In genomic region chr3:128503164-128503651, GRCh38 we compare ENCODE assay signal across 13 cellular contexts. TPM values are rescaled to one million over a fixed set of nuclear protein-coding genes. Genes with fewer than 3 reads are reported as not detected.
DNase-seq lines count a peak whose midpoint lies in the region; ATAC-seq and TF ChIP-seq lines count a peak whose summit lies in the region.
"Had no signal": no experiment of that assay in that cellular context is flagged by ENCODE, and none has a peak within 500 bp of the region (broad histone marks: within the 10 kb centered on the region; RNA-seq: fewer than 3 reads in every experiment).

No MANE protein-coding gene starts in this region.

- H3K4me1 ChIP-seq in DND-41 (ENCODE audit: insufficient read depth, low read length) (0 out of 2 replicates have a peak, but pooled peaks cover under 1% of the 10 kb centered on the region), lung (ENCODE audit: control insufficient read depth in 2 of 2, insufficient read depth in 2 of 2, low read length in 2 of 2) (peaks cover 0 to 3% of the 10 kb centered on the region in 2 donors)

- H4K20me1 ChIP-seq in DND-41 (ENCODE audit: insufficient read depth, low read length), result no peaks in the 10 kb centered on the region

- H3K4me3 ChIP-seq in DND-41 (ENCODE audit: low read depth in 1 of 2, low read length in 2 of 2), result no peak overlapping the region
- H3K4me3 ChIP-seq in cardiac fibroblast (replicated peaks in 1 of 2; ENCODE audit: low read depth in 2 of 2, low read length in 2 of 2), result no peak overlapping the region
- H3K4me3 ChIP-seq in lung, result no peak overlapping the region

- H2AFZ ChIP-seq in DND-41 (ENCODE audit: low read depth, low read length), result no peak overlapping the region

- peaks cover 6% of the 10 kb centered on the region for H3K27me3 ChIP-seq in DND-41 (ENCODE audit: insufficient read depth, low read length, poor library complexity)
- no peaks in the 10 kb centered on the region for H3K27me3 ChIP-seq in lung (ENCODE audit: control insufficient read depth, insufficient read depth)

- DNase-seq in DND-41 (no peak), KBM-7 (peak; percentile 12), cardiac fibroblast (ENCODE audit: low read depth in 2 of 2) (no peak), lung (ENCODE audit: low spot score) (peak; percentile 27), AG20443 (ENCODE audit: low spot score) (no peak)
- DNase-seq in stimulated activated CD4-positive, alpha-beta T cell treated with anti-CD3 and anti-CD28 coated beads, Interleukin-2, amount 100 ng/mL, for 48 hours, result no peak
- DNase-seq: GOT3; NCI-H1105 treated with DMSO at 0.1 percent for 48 hours; SIG-M5; stimulated activated naive CD4-positive, alpha-beta T cell had no signal

- H3K9ac ChIP-seq in DND-41 (ENCODE audit: low read depth, low read length), result no peak overlapping the region

- H3K36me3 ChIP-seq in DND-41 (ENCODE audit: insufficient read depth, low read length), result no peaks in the 10 kb centered on the region
- no peaks in the 10 kb centered on the region for H3K36me3 ChIP-seq in lung (ENCODE audit: control insufficient read depth in 2 of 2, insufficient read depth in 2 of 2, low read length in 2 of 2)

- TF ChIP-seq CTCF in DND-41 (IDR thresholded peaks at IDR 0.05; ENCODE audit: borderline replicate concordance, extremely low read depth, low read length, poor library complexity, severe bottlenecking) (peak; percentile 35), cardiac fibroblast (IDR thresholded peaks at IDR 0.05; ENCODE audit: low read depth, low read length) (peak; percentile 14), lung (IDR thresholded peaks at IDR 0.05; ENCODE audit: control extremely low read depth, extremely low read depth) (no peak)

- no peaks in the 10 kb centered on the region for H3K9me3 ChIP-seq in DND-41 (ENCODE audit: insufficient read depth, low read length, severe bottlenecking)
- peaks cover 0 to 7% of the 10 kb centered on the region in 2 donors for H3K9me3 ChIP-seq in lung (ENCODE audit: control insufficient read depth in 2 of 2, insufficient read depth in 1 of 2, low read length in 1 of 2)

- H3K4me2 ChIP-seq in DND-41 (ENCODE audit: insufficient read depth, low read length), result no peak overlapping the region

- ATAC-seq in DND-41 (ENCODE audit: insufficient read depth, low read depth), result no peak
- no peak for ATAC-seq in lung (ENCODE audit: insufficient read depth, low FRiP score)
- no peak for ATAC-seq in GM21717 (IDR thresholded peaks at IDR 0.05; ENCODE audit: unreplicated experiment)
- no peak for ATAC-seq in HG03196 (IDR thresholded peaks at IDR 0.05; ENCODE audit: unreplicated experiment)

- 86 to 90% methylated on average over 12 of the region's 12 CpGs for WGBS in lung, 2 donors

- no peak overlapping the region for H3K27ac ChIP-seq in DND-41 (ENCODE audit: low read length)
- H3K27ac ChIP-seq in lung (ENCODE audit: low read depth in 1 of 2, low read length in 1 of 2), result no peak overlapping the region

- in situ Hi-C loops in KBM-7 (cut with MboI; ENCODE audit: low pct_unique_long_range_greater_than_20kb, low sequenced_read_pairs), result no loop called here

- no peaks in the 10 kb centered on the region for H3K79me2 ChIP-seq in DND-41 (ENCODE audit: insufficient read depth, low read length)

RNA-seq across cellular contexts. Expression of gene GATA2, which starts 10.2 kb away (rescaled TPM):
- 10 to 100 TPM in 1 of 2 donors, 1 to 10 TPM in 1; 9.6 to 37.0 TPM for total RNA-seq in lung
- polyA plus RNA-seq in lung, result 10 to 100 TPM; 26.1 to 31.4 TPM

RNA-seq across cellular contexts. Expression of gene DNAJB8, which starts 36.5 kb away (rescaled TPM):
- total RNA-seq in lung, result not detected
- not detected for polyA plus RNA-seq in lung
- total RNA-seq: natural killer cell treated with Interleukin-12 subunit alpha and Interleukin-12 subunit beta and Interleukin-15 and Interleukin-18, amount 100 ng/mL, for 72 hours had no signal

Comparison
In these comparisons a context has a peak if more than half of its experiments do, and no peak if none do; other contexts are left out.
1. DNase-seq: peak in KBM-7 (single experiment) and lung (single experiment); none in DND-41 (single experiment), cardiac fibroblast (0 of 2), AG20443 (single experiment) and stimulated activated CD4-positive, alpha-beta T cell treated with anti-CD3 and anti-CD28 coated beads, Interleukin-2, amount 100 ng/mL, for 48 hours (0 of 2).